ENCODE assay signal across 21 cellular contexts in the genomic region with DNA sequence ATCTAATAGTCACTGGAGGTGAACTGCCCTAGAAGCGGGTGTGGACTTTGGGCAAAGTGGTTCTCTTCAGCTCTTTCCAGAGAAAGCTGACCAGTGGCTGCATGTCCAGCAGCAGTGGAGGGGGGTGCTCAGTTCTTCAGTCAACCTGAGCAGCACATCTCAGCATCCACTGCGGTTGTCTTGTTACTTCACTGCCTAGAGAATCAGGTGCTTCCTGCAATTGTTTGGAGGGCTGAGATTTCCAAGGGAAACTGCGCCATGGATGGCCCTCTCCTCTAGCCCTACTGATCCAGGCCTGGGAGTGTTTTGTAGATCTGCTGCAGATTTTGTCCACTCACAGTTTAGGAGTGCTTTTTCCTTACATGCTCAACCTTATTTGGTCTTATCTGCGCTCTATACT.
DNase-seq lines count a peak whose midpoint lies in the region; TF ChIP-seq lines count a peak whose summit lies in the region.
"Had no signal": no experiment of that assay in that cellular context is flagged by ENCODE, and none has a peak within 500 bp of the region (broad histone marks: within the 10 kb centered on the region; RNA-seq: fewer than 3 reads in every experiment).

No MANE protein-coding gene starts in this region.

- H3K27me3 Mint-ChIP-seq in endothelial cell (ENCODE audit: unreplicated experiment): no peaks in the 10 kb centered on the region
- peaks cover 12% of the 10 kb centered on the region for H3K27me3 Mint-ChIP-seq in activated naive CD8-positive, alpha-beta T cell treated with anti-CD3 and anti-CD28 coated beads for 36 hours

- H3K4me3 Mint-ChIP-seq in endothelial cell (ENCODE audit: unreplicated experiment): no peak overlapping the region
- no peak overlapping the region for H3K4me3 Mint-ChIP-seq in activated naive CD8-positive, alpha-beta T cell treated with anti-CD3 and anti-CD28 coated beads for 36 hours
- H3K4me3 Mint-ChIP-seq: CD4-positive, CD25-positive, alpha-beta regulatory T cell; CD8-positive, alpha-beta memory T cell; GM23338 had no signal

- H3K4me1 ChIP-seq in left ventricle myocardium inferior (peaks cover 26% of the 10 kb centered on the region), right atrium auricular region (no peaks in the 10 kb centered on the region)
- H3K4me1 ChIP-seq: BE2C had no signal

- H3K4me1 Mint-ChIP-seq in endothelial cell (ENCODE audit: unreplicated experiment): peaks cover 22% of the 10 kb centered on the region
- no peaks in the 10 kb centered on the region for H3K4me1 Mint-ChIP-seq in activated naive CD8-positive, alpha-beta T cell treated with anti-CD3 and anti-CD28 coated beads for 36 hours
- H3K4me1 Mint-ChIP-seq: CD4-positive, CD25-positive, alpha-beta regulatory T cell; CD8-positive, alpha-beta memory T cell; GM23338 had no signal

- H3K27me3 ChIP-seq in left ventricle myocardium inferior (ENCODE audit: low read depth) (no peaks in the 10 kb centered on the region), right atrium auricular region (no peaks in the 10 kb centered on the region)
- H3K27me3 ChIP-seq: BE2C had no signal

- H3K4me3 ChIP-seq in left ventricle myocardium inferior (no peak overlapping the region), right atrium auricular region (no peak overlapping the region)
- H3K4me3 ChIP-seq: GM12878, GM23338 had no signal

- no peak for TF ChIP-seq CTCF in left ventricle myocardium inferior (IDR thresholded peaks at IDR 0.05; ENCODE audit: borderline replicate concordance)
- no peak for TF ChIP-seq CTCF in endothelial cell (IDR thresholded peaks at IDR 0.05; ENCODE audit: unreplicated experiment)
- TF ChIP-seq CTCF in right atrium auricular region (IDR thresholded peaks at IDR 0.05): no peak

- H3K27ac Mint-ChIP-seq in endothelial cell (ENCODE audit: unreplicated experiment): peak overlapping the region; percentile 40
- no peak overlapping the region for H3K27ac Mint-ChIP-seq in activated naive CD8-positive, alpha-beta T cell treated with anti-CD3 and anti-CD28 coated beads for 36 hours
- H3K27ac Mint-ChIP-seq: CD4-positive, CD25-positive, alpha-beta regulatory T cell; GM23338 had no signal

- no peaks in the 10 kb centered on the region for H3K9me3 Mint-ChIP-seq in endothelial cell (ENCODE audit: unreplicated experiment)
- H3K9me3 Mint-ChIP-seq in activated naive CD8-positive, alpha-beta T cell treated with anti-CD3 and anti-CD28 coated beads for 36 hours: no peaks in the 10 kb centered on the region
- H3K9me3 Mint-ChIP-seq: GM23338 had no signal

- intact Hi-C loops in left ventricle myocardium inferior (cut with micrococcal nuclease) (no loop called here), cardiac septum (cut with DNase I) (no loop called here)

- H3K9me3 ChIP-seq in left ventricle myocardium inferior (replicated peaks): no peaks in the 10 kb centered on the region
- no peaks in the 10 kb centered on the region for H3K9me3 ChIP-seq in right atrium auricular region
- H3K9me3 ChIP-seq: BE2C had no signal

- no peaks in the 10 kb centered on the region for H3K36me3 ChIP-seq in left ventricle myocardium inferior
- no peaks in the 10 kb centered on the region for H3K36me3 ChIP-seq in right atrium auricular region
- H3K36me3 ChIP-seq: BE2C had no signal

- no peak for DNase-seq in left ventricle myocardium inferior
- no peak for DNase-seq in cardiac septum (ENCODE audit: low spot score)
- no peak for DNase-seq in endothelial cell (ENCODE audit: low spot score)
- DNase-seq in right atrium auricular region (ENCODE audit: low spot score): peak; percentile 54
- no peak for DNase-seq in activated naive CD8-positive, alpha-beta T cell treated with anti-CD3 and anti-CD28 coated beads for 36 hours
- DNase-seq in activated CD8-positive, alpha-beta memory T cell treated with anti-CD3 and anti-CD28 coated beads, Interleukin-2, amount 50 U/mL, for 48 hours: no peak
- no peak for DNase-seq in NCI-H345 (lab: John Stamatoyannopoulos, UW)
- DNase-seq: ACHN; BE2C; C1 segment of cervical spinal cord; CD4-positive, CD25-positive, alpha-beta regulatory T cell; CD8-positive, alpha-beta memory T cell; COR-L47; DMS 273 treated with DMSO at 0.1 percent for 48 hours; DMS53; DND-41; EL; HCEC 1CT had no signal

- H3K36me3 Mint-ChIP-seq in endothelial cell (ENCODE audit: low read depth, unreplicated experiment): no peaks in the 10 kb centered on the region
- peaks cover 1% of the 10 kb centered on the region for H3K36me3 Mint-ChIP-seq in activated naive CD8-positive, alpha-beta T cell treated with anti-CD3 and anti-CD28 coated beads for 36 hours
- H3K36me3 Mint-ChIP-seq: CD4-positive, CD25-positive, alpha-beta regulatory T cell had no signal

- H3K27ac ChIP-seq in left ventricle myocardium inferior (replicated peaks): peak overlapping the region; percentile 66
- H3K27ac ChIP-seq in right atrium auricular region: no peak overlapping the region
- H3K27ac ChIP-seq: HL-60 had no signal
